ENCODE assay signal across 22 cellular contexts in genomic region chr17:78763561-78763960, GRCh38. TPM values are rescaled to one million over a fixed set of nuclear protein-coding genes. Genes with fewer than 3 reads are reported as not detected.
DNase-seq lines count a peak whose midpoint lies in the region; ATAC-seq and TF ChIP-seq lines count a peak whose summit lies in the region.
"Had no signal": no experiment of that assay in that cellular context is flagged by ENCODE, and none has a peak within 500 bp of the region (broad histone marks: within the 10 kb centered on the region; RNA-seq: fewer than 3 reads in every experiment).

No MANE protein-coding gene starts in this region.

- peaks cover 3% of the 10 kb centered on the region for H3K36me3 Mint-ChIP-seq in activated naive CD4-positive, alpha-beta T cell treated with anti-CD3 and anti-CD28 coated beads, Interleukin-2, amount 50 U/mL, for 24 hours
- H3K36me3 Mint-ChIP-seq in activated naive CD4-positive, alpha-beta T cell treated with anti-CD3 and anti-CD28 coated beads, Interleukin-2, amount 10 ng/mL, durations not matched to agents 7 days and 5 days = peaks cover 21% of the 10 kb centered on the region
- peaks cover 14% of the 10 kb centered on the region for H3K36me3 Mint-ChIP-seq in activated naive CD8-positive, alpha-beta T cell treated with anti-CD3 and anti-CD28 coated beads for 36 hours
- peaks cover 20% of the 10 kb centered on the region for H3K36me3 Mint-ChIP-seq in stimulated activated effector memory CD8-positive, alpha-beta T cell treated with anti-CD3 and anti-CD28 coated beads, Interleukin-12 subunit alpha, Interleukin-12 subunit beta, amount 100 ng/mL, for 72 hours

- H3K4me3 Mint-ChIP-seq in activated naive CD4-positive, alpha-beta T cell treated with anti-CD3 and anti-CD28 coated beads, Interleukin-2, amount 50 U/mL, for 24 hours = peak overlapping the region; percentile 31
- no peak overlapping the region for H3K4me3 Mint-ChIP-seq in activated naive CD4-positive, alpha-beta T cell treated with anti-CD3 and anti-CD28 coated beads, Interleukin-2, amount 10 ng/mL, durations not matched to agents 7 days and 5 days
- no peak overlapping the region for H3K4me3 Mint-ChIP-seq in activated naive CD8-positive, alpha-beta T cell treated with anti-CD3 and anti-CD28 coated beads for 36 hours
- no peak overlapping the region for H3K4me3 Mint-ChIP-seq in stimulated activated effector memory CD8-positive, alpha-beta T cell treated with anti-CD3 and anti-CD28 coated beads, Interleukin-12 subunit alpha, Interleukin-12 subunit beta, amount 100 ng/mL, for 72 hours
- H3K4me3 Mint-ChIP-seq: nephron had no signal

- WGBS in heart right ventricle, 2 donors = 96 to 98% methylated on average over 3 of the region's 3 CpGs

- H3K4me3 ChIP-seq in fibroblast of mammary gland (ENCODE audit: control insufficient read depth, low read depth, low read length) = no peak overlapping the region
- H3K4me3 ChIP-seq in heart right ventricle = no peak overlapping the region
- H3K4me3 ChIP-seq: body of pancreas, colonic mucosa, MG63, tibial artery had no signal

- no peaks in the 10 kb centered on the region for H3K27me3 Mint-ChIP-seq in activated naive CD4-positive, alpha-beta T cell treated with anti-CD3 and anti-CD28 coated beads, Interleukin-2, amount 50 U/mL, for 24 hours
- H3K27me3 Mint-ChIP-seq in activated naive CD4-positive, alpha-beta T cell treated with anti-CD3 and anti-CD28 coated beads, Interleukin-2, amount 10 ng/mL, durations not matched to agents 7 days and 5 days = no peaks in the 10 kb centered on the region
- no peaks in the 10 kb centered on the region for H3K27me3 Mint-ChIP-seq in activated naive CD8-positive, alpha-beta T cell treated with anti-CD3 and anti-CD28 coated beads for 36 hours

- H3K36me3 ChIP-seq in heart right ventricle = no peaks in the 10 kb centered on the region
- H3K36me3 ChIP-seq: colonic mucosa, MG63, tibial artery had no signal

- intact Hi-C loops in heart right ventricle (cut with DNase I) = no loop called here

- peaks cover 58% of the 10 kb centered on the region for H3K4me1 Mint-ChIP-seq in activated naive CD4-positive, alpha-beta T cell treated with anti-CD3 and anti-CD28 coated beads, Interleukin-2, amount 50 U/mL, for 24 hours
- H3K4me1 Mint-ChIP-seq in activated naive CD4-positive, alpha-beta T cell treated with anti-CD3 and anti-CD28 coated beads, Interleukin-2, amount 10 ng/mL, durations not matched to agents 7 days and 5 days = peaks cover 64% of the 10 kb centered on the region
- peaks cover 54% of the 10 kb centered on the region for H3K4me1 Mint-ChIP-seq in activated naive CD8-positive, alpha-beta T cell treated with anti-CD3 and anti-CD28 coated beads for 36 hours
- peaks cover 56% of the 10 kb centered on the region for H3K4me1 Mint-ChIP-seq in stimulated activated effector memory CD8-positive, alpha-beta T cell treated with anti-CD3 and anti-CD28 coated beads, Interleukin-12 subunit alpha, Interleukin-12 subunit beta, amount 100 ng/mL, for 72 hours

- DNase-seq in activated naive CD4-positive, alpha-beta T cell treated with anti-CD3 and anti-CD28 coated beads, Interleukin-2, amount 10 ng/mL, durations not matched to agents 7 days and 5 days = no peak
- DNase-seq in activated naive CD8-positive, alpha-beta T cell treated with anti-CD3 and anti-CD28 coated beads for 36 hours = no peak
- DNase-seq in fibroblast of mammary gland (ENCODE audit: low read depth) = peak; percentile 31
- no peak for DNase-seq in stimulated activated effector memory CD8-positive, alpha-beta T cell treated with anti-CD3 and anti-CD28 coated beads, Interleukin-12 subunit alpha, Interleukin-12 subunit beta, amount 100 ng/mL, for 72 hours (ENCODE audit: low spot score in 2 of 2)
- no peak for DNase-seq in SHP77 (lab: John Stamatoyannopoulos, UW)
- DNase-seq in heart right ventricle = no peak
- DNase-seq in NCI-H748 treated with DMSO at 0.1 percent for 48 hours (lab: John Stamatoyannopoulos, UW) = no peak
- DNase-seq: ACHN; activated CD4-positive, CD25-positive, alpha-beta regulatory T cell treated with anti-CD3 and anti-CD28 coated beads, Interleukin-2, amount 50 U/mL, for 72 hours; activated naive CD4-positive, alpha-beta T cell; body of pancreas; colonic mucosa; DMS53; MG63; NCI-H1436 treated with DMSO at 0.1 percent for 48 hours; NCI-H524 treated with DMSO at 0.1 percent for 48 hours; stimulated activated CD4-positive, alpha-beta T cell treated with anti-CD3 and anti-CD28 coated beads, Interleukin-1b, Interleukin-23, amount 100 ng/mL, for 48 hours; stimulated activated naive CD4-positive, alpha-beta T cell treated with Interleukin-2 at 50 U/mL for 16 hours; tibial artery had no signal

- no peaks in the 10 kb centered on the region for H3K9me3 Mint-ChIP-seq in activated naive CD4-positive, alpha-beta T cell treated with anti-CD3 and anti-CD28 coated beads, Interleukin-2, amount 50 U/mL, for 24 hours
- no peaks in the 10 kb centered on the region for H3K9me3 Mint-ChIP-seq in activated naive CD4-positive, alpha-beta T cell treated with anti-CD3 and anti-CD28 coated beads, Interleukin-2, amount 10 ng/mL, durations not matched to agents 7 days and 5 days
- H3K9me3 Mint-ChIP-seq in activated naive CD8-positive, alpha-beta T cell treated with anti-CD3 and anti-CD28 coated beads for 36 hours = no peaks in the 10 kb centered on the region
- no peaks in the 10 kb centered on the region for H3K9me3 Mint-ChIP-seq in stimulated activated effector memory CD8-positive, alpha-beta T cell treated with anti-CD3 and anti-CD28 coated beads, Interleukin-12 subunit alpha, Interleukin-12 subunit beta, amount 100 ng/mL, for 72 hours

- TF ChIP-seq CTCF in fibroblast of mammary gland (conservative IDR thresholded peaks at IDR 0.05; ENCODE audit: control insufficient read depth, insufficient read depth, low read depth, low read length) (no peak), heart right ventricle (IDR thresholded peaks at IDR 0.05) (no peak)

- H3K4me1 ChIP-seq in heart right ventricle = peaks cover 4 to 98% (median 70%) of the 10 kb centered on the region in 9 donors
- H3K4me1 ChIP-seq: colonic mucosa had no signal

- peaks cover 0 to 5% (median 0%) of the 10 kb centered on the region in 11 donors for H3K9me3 ChIP-seq in heart right ventricle
- H3K9me3 ChIP-seq: body of pancreas, colonic mucosa, MG63, tibial artery had no signal

- H3K27ac Mint-ChIP-seq in activated naive CD4-positive, alpha-beta T cell treated with anti-CD3 and anti-CD28 coated beads, Interleukin-2, amount 50 U/mL, for 24 hours = peak overlapping the region; percentile 98
- H3K27ac Mint-ChIP-seq in activated naive CD4-positive, alpha-beta T cell treated with anti-CD3 and anti-CD28 coated beads, Interleukin-2, amount 10 ng/mL, durations not matched to agents 7 days and 5 days = no peak overlapping the region
- H3K27ac Mint-ChIP-seq in activated naive CD8-positive, alpha-beta T cell treated with anti-CD3 and anti-CD28 coated beads for 36 hours = peak overlapping the region; percentile 47
- H3K27ac Mint-ChIP-seq in stimulated activated effector memory CD8-positive, alpha-beta T cell treated with anti-CD3 and anti-CD28 coated beads, Interleukin-12 subunit alpha, Interleukin-12 subunit beta, amount 100 ng/mL, for 72 hours = peak overlapping the region; percentile 92
- H3K27ac Mint-ChIP-seq: nephron had no signal

- peak overlapping the region in 1 of 10 donors; percentile 74 for H3K27ac ChIP-seq in heart right ventricle
- H3K27ac ChIP-seq: body of pancreas, colonic mucosa, RWPE1, tibial artery had no signal

- CTCF ChIA-PET in activated naive CD4-positive, alpha-beta T cell treated with anti-CD3 and anti-CD28 coated beads, Interleukin-2, amount 10 ng/mL, durations not matched to agents 7 days and 5 days (lab: Charles Lee) = interaction anchor here (2.3 kb wide), 1 partner anchor 13 kb away, joined by 6 read pairs; no protein-coding TSS in a partner anchor

- no peaks in the 10 kb centered on the region for H3K27me3 ChIP-seq in heart right ventricle
- H3K27me3 ChIP-seq: body of pancreas, colonic mucosa, MG63, tibial artery had no signal

- ATAC-seq in stimulated activated effector memory CD8-positive, alpha-beta T cell treated with anti-CD3 and anti-CD28 coated beads, Interleukin-12 subunit alpha, Interleukin-12 subunit beta, amount 100 ng/mL, for 72 hours = no peak
- ATAC-seq in heart right ventricle = no peak
- ATAC-seq: body of pancreas had no signal

RNA-seq across cellular contexts. Expression of gene CYTH1, which starts 18.5 kb away (rescaled TPM):
- 10 to 100 TPM; 88.9 to 89.6 TPM for total RNA-seq in activated naive CD8-positive, alpha-beta T cell treated with anti-CD3 and anti-CD28 coated beads for 36 hours
- total RNA-seq in heart right ventricle = 10 to 100 TPM; 23.5 to 46.9 (median 34.8) TPM
- polyA plus RNA-seq in heart right ventricle = 10 to 100 TPM; 22.3 to 31.5 TPM
